Comparison of ENCODE assay signal across 12 cellular contexts in genomic region chr21:42221581-42222345, GRCh38. TPM values are rescaled to one million over a fixed set of nuclear protein-coding genes. Genes with fewer than 3 reads are reported as not detected.
DNase-seq lines count a peak whose midpoint lies in the region; ATAC-seq, FAIRE-seq and TF ChIP-seq lines count a peak whose summit lies in the region.
"Had no signal": no experiment of that assay in that cellular context is flagged by ENCODE, and none has a peak within 500 bp of the region (broad histone marks: within the 10 kb centered on the region; RNA-seq: fewer than 3 reads in every experiment).

No MANE protein-coding gene starts in this region.

- no peaks in the 10 kb centered on the region for H3K27me3 ChIP-seq in CD4-positive, alpha-beta T cell (ENCODE audit: control insufficient read depth, insufficient read depth, low read length)
- H3K27me3 ChIP-seq in OCI-LY1 (ENCODE audit: insufficient read depth, low read length) (no peaks in the 10 kb centered on the region), endocrine pancreas (ENCODE audit: control insufficient read depth, insufficient read depth, low read length) (no peaks in the 10 kb centered on the region), osteoblast (ENCODE audit: insufficient read depth, low read length) (peaks cover 43% of the 10 kb centered on the region), WERI-Rb-1 (ENCODE audit: insufficient read depth, low read depth, severe bottlenecking) (no peaks in the 10 kb centered on the region)

- TF ChIP-seq POLR2A in GM12891 (IDR thresholded peaks at IDR 0.05; ENCODE audit: low read depth, low read length): no peak

- H3K27ac Mint-ChIP-seq in CD4-positive, alpha-beta T cell: peak overlapping the region; percentile 72

- H3K4me2 ChIP-seq in OCI-LY1 (ENCODE audit: low read length) (peak overlapping the region; percentile 35), osteoblast (ENCODE audit: insufficient read depth, low read length) (no peak overlapping the region)

- peaks cover 55% of the 10 kb centered on the region for H3K4me1 Mint-ChIP-seq in CD4-positive, alpha-beta T cell (ENCODE audit: low read depth)

- no peak for DNase-seq in CD4-positive, alpha-beta T cell
- DNase-seq in osteoblast (ENCODE audit: insufficient read length, low spot score, missing footprints) (peak; percentile 73), GM12891 (ENCODE audit: insufficient read length, low spot score) (no peak), WERI-Rb-1 (no peak)
- DNase-seq: DMS 273 treated with DMSO at 0.1 percent for 48 hours, NCI-H2171 treated with DMSO at 0.1 percent for 48 hours, trophoblast cell had no signal

- no peak for TF ChIP-seq CTCF in CD4-positive, alpha-beta T cell (IDR thresholded peaks at IDR 0.05)
- TF ChIP-seq CTCF in OCI-LY1 (IDR thresholded peaks at IDR 0.05; ENCODE audit: low read length): no peak
- no peak for TF ChIP-seq CTCF in osteoblast (IDR thresholded peaks at IDR 0.05; ENCODE audit: extremely low read depth, low read depth, low read length)
- no peak for TF ChIP-seq CTCF in WERI-Rb-1 (IDR thresholded peaks at IDR 0.05; ENCODE audit: low read depth, low read length)

- intact Hi-C loops in CD4-positive, alpha-beta T cell (cut with DNase I, micrococcal nuclease): loop anchor here (2.0 kb wide), 2 partner anchors 13 to 37 kb away; no protein-coding TSS in a partner anchor

- H4K20me1 ChIP-seq in OCI-LY1 (ENCODE audit: insufficient read depth, low read length) (no peaks in the 10 kb centered on the region), osteoblast (ENCODE audit: insufficient read depth, low read length) (no peaks in the 10 kb centered on the region)

- CTCF ChIA-PET in CD4-positive, alpha-beta T cell (lab: Charles Lee): interaction anchor here (3.0 kb wide), 1 partner anchor 12 kb away, joined by 27 read pairs; no protein-coding TSS in a partner anchor

- ATAC-seq in CD4-positive, alpha-beta T cell (ENCODE audit: poor library complexity): no peak
- ATAC-seq in GM19395 (IDR thresholded peaks at IDR 0.05; ENCODE audit: unreplicated experiment): no peak
- no peak for ATAC-seq in GM18870 (IDR thresholded peaks at IDR 0.05; ENCODE audit: unreplicated experiment)

- FAIRE-seq in GM12891 (lab: Jason Lieb, UNC): no peak

- no peaks in the 10 kb centered on the region for H3K9me2 ChIP-seq in OCI-LY1 (ENCODE audit: low read depth, low read length)

- no peaks in the 10 kb centered on the region for H3K36me3 ChIP-seq in OCI-LY1 (ENCODE audit: insufficient read depth, low read length)
- H3K36me3 ChIP-seq in endocrine pancreas (ENCODE audit: control insufficient read depth, insufficient read depth, low read length): peaks cover 4% of the 10 kb centered on the region
- no peaks in the 10 kb centered on the region for H3K36me3 ChIP-seq in osteoblast (ENCODE audit: insufficient read depth, low read length)
- peaks cover 12% of the 10 kb centered on the region for H3K36me3 ChIP-seq in WERI-Rb-1
- H3K36me3 ChIP-seq: HAP-1 had no signal

- no peaks in the 10 kb centered on the region for H3K9me3 Mint-ChIP-seq in CD4-positive, alpha-beta T cell

- H3K4me1 ChIP-seq in OCI-LY1 (ENCODE audit: insufficient read depth, low read length, severe bottlenecking): peaks cover 70% of the 10 kb centered on the region
- H3K4me1 ChIP-seq in endocrine pancreas (ENCODE audit: control insufficient read depth, insufficient read depth, low read length): no peaks in the 10 kb centered on the region
- H3K4me1 ChIP-seq in osteoblast (ENCODE audit: insufficient read depth, low read length): no peaks in the 10 kb centered on the region
- H3K4me1 ChIP-seq: HAP-1 had no signal

- H2AFZ ChIP-seq in OCI-LY1 (ENCODE audit: low read length) (no peak overlapping the region), osteoblast (ENCODE audit: low read length) (no peak overlapping the region)

- H3K9ac ChIP-seq in OCI-LY1 (ENCODE audit: low read length) (peak overlapping the region; percentile 44; the same call in 1 of the 2 replicates), endocrine pancreas (ENCODE audit: control insufficient read depth, insufficient read depth, low read length) (no peak overlapping the region)

- H3K4me3 Mint-ChIP-seq in CD4-positive, alpha-beta T cell: peak overlapping the region; percentile 43

- H3K4me3 ChIP-seq in OCI-LY1 (ENCODE audit: low read depth, low read length, poor library complexity, severe bottlenecking) (no peak overlapping the region), endocrine pancreas (ENCODE audit: control insufficient read depth, insufficient read depth, low read length) (peak overlapping the region; percentile 55), osteoblast (ENCODE audit: insufficient read depth, low read length) (no peak overlapping the region), WERI-Rb-1 (ENCODE audit: low read depth, low read length) (no peak overlapping the region)
- H3K4me3 ChIP-seq: HAP-1 had no signal

- 0 out of 2 replicates have a peak, but pooled peaks cover 4% of the 10 kb centered on the region for H3F3A ChIP-seq in OCI-LY1 (ENCODE audit: insufficient read depth, low read length)

- H3K79me2 ChIP-seq in OCI-LY1 (ENCODE audit: insufficient read depth, low read length): no peaks in the 10 kb centered on the region
- H3K79me2 ChIP-seq in osteoblast (ENCODE audit: insufficient read depth, low read length): no peaks in the 10 kb centered on the region

- H3K27ac ChIP-seq in CD4-positive, alpha-beta T cell (ENCODE audit: low read depth, low read length): no peak overlapping the region
- H3K27ac ChIP-seq in OCI-LY1 (ENCODE audit: low read depth, low read length, poor library complexity, severe bottlenecking) (peak overlapping the region; percentile 54), osteoblast (ENCODE audit: low read depth, low read length) (no peak overlapping the region), WERI-Rb-1 (no peak overlapping the region; the same call in 1 of the 2 replicates)

- no peaks in the 10 kb centered on the region for H3K27me3 Mint-ChIP-seq in CD4-positive, alpha-beta T cell

- peaks cover 55% of the 10 kb centered on the region for H3K36me3 Mint-ChIP-seq in CD4-positive, alpha-beta T cell (ENCODE audit: low read depth)

- POLR2A ChIA-PET in CD4-positive, alpha-beta T cell (lab: Charles Lee): interaction anchor here (1.0 to 3.5 kb wide), 3 partner anchors 16 to 37 kb away, joined by 3 to 33 read pairs (median 32); no protein-coding TSS in a partner anchor

- H3K9me3 ChIP-seq in CD4-positive, alpha-beta T cell (ENCODE audit: control insufficient read depth, low read length): no peaks in the 10 kb centered on the region
- H3K9me3 ChIP-seq in OCI-LY1 (ENCODE audit: low read length) (0 out of 2 replicates have a peak, but pooled peaks cover 3% of the 10 kb centered on the region), endocrine pancreas (ENCODE audit: control insufficient read depth, low read length) (no peaks in the 10 kb centered on the region), osteoblast (ENCODE audit: low read depth, low read length) (no peaks in the 10 kb centered on the region), WERI-Rb-1 (ENCODE audit: severe bottlenecking) (no peaks in the 10 kb centered on the region)
- H3K9me3 ChIP-seq: HAP-1 had no signal

TF ChIP-seq in GM12891, 5 proteins besides CTCF, POLR2A, EP300 and RAD21:
- TF ChIP-seq POLR2AphosphoS5 (IDR thresholded peaks at IDR 0.05; ENCODE audit: low read depth, low read length) (no peak), SPI1 (IDR thresholded peaks at IDR 0.05; ENCODE audit: low read depth, low read length) (no peak)

RNA-seq across cellular contexts. Expression of gene ABCG1, which starts 2.8 kb away (rescaled TPM):
- 100 to 1,000 TPM; 109 to 116 TPM for total RNA-seq in CD4-positive, alpha-beta T cell
- under 0.01 and 0.72 TPM in 2 replicates for total RNA-seq in osteoblast
- polyA plus RNA-seq in GM12891 (2012; ENCODE audit: low read depth, missing spikeins): 2.5 TPM

Comparison
In these comparisons a context has a peak if more than half of its experiments do, and no peak if none do; other contexts are left out.
1. RNA of gene ABCG1, which starts 2.8 kb away (total RNA-seq): 109 to 116 TPM in CD4-positive, alpha-beta T cell; under 0.01 to 0.72 TPM in osteoblast; every median in the first group is over 10 times any median in the second.